ENCODE assay signal across 8 cellular contexts in the genomic region with DNA sequence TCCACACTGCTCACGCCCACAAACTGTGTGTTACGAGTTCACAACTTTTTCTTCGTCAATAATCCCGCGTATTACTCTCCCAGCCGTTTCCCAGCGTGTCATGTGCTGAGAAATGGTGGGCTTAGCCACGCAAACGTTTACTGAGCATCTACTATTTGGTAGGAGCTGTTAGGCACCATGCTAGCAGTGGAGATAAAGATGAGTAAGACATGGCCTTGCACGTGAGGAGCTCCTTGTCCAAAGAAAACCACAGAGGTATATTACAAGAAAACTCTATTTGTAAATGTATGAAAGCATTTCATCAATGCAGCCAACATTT. TPM values are rescaled to one million over a fixed set of nuclear protein-coding genes. Genes with fewer than 3 reads are reported as not detected.
A peak's percentile ranks its signal among the peaks of the same experiment; 100 is the strongest.
DNase-seq lines count a peak whose midpoint lies in the region; ATAC-seq and TF ChIP-seq lines count a peak whose summit lies in the region.

No MANE protein-coding gene starts in this region.

- in situ Hi-C loops in HAP-1 (cut with MboI; ENCODE audit: low sequenced_read_pairs): no loop called here
- in situ Hi-C loops in ACHN (cut with HindIII; ENCODE audit: low pct_ligation_motif_present, low pct_unique_long_range_greater_than_20kb, low sequenced_read_pairs): no loop called here

- peaks cover 22% of the 10 kb centered on the region for H3K36me3 ChIP-seq in HAP-1 (replicated peaks)
- H3K36me3 ChIP-seq in WERI-Rb-1: peaks cover 16% of the 10 kb centered on the region
- H3K36me3 ChIP-seq in smooth muscle cell (ENCODE audit: low read depth): no peaks in the 10 kb centered on the region
- H3K36me3 ChIP-seq in mucosa of descending colon (ENCODE audit: low read depth): no peaks in the 10 kb centered on the region

- no peaks in the 10 kb centered on the region for H4K20me1 ChIP-seq in smooth muscle cell (ENCODE audit: low read depth)

- no peak for DNase-seq in HAP-1 (ENCODE audit: low spot score in 2 of 2)
- DNase-seq in WERI-Rb-1: no peak
- no peak for DNase-seq in right cardiac atrium
- DNase-seq in smooth muscle cell (lab: John Stamatoyannopoulos, UW; ENCODE audit: unreplicated experiment): no peak
- no peak for DNase-seq in mucosa of descending colon
- no peak for DNase-seq in NCI-H1092 (lab: John Stamatoyannopoulos, UW)
- no peak for DNase-seq in DMS 273 treated with DMSO at 0.1 percent for 48 hours (lab: John Stamatoyannopoulos, UW)
- DNase-seq in ACHN: no peak

- H3F3A ChIP-seq in smooth muscle cell (ENCODE audit: low read depth): no peaks in the 10 kb centered on the region

- H3K9ac ChIP-seq in smooth muscle cell (ENCODE audit: low read depth): peak overlapping the region; percentile 98

- H3K4me2 ChIP-seq in smooth muscle cell: peak overlapping the region; percentile 93

- WGBS in right cardiac atrium: 20% methylated on average over 10 of the region's 10 CpGs
- 33% methylated on average over 10 of the region's 10 CpGs for WGBS in smooth muscle cell (ENCODE audit: low lambda C conversion rate)

- no peaks in the 10 kb centered on the region for H3K27me3 ChIP-seq in HAP-1 (ENCODE audit: low read depth)
- H3K27me3 ChIP-seq in WERI-Rb-1 (ENCODE audit: insufficient read depth, low read depth, severe bottlenecking): no peaks in the 10 kb centered on the region
- H3K27me3 ChIP-seq in right cardiac atrium (ENCODE audit: control insufficient read depth, insufficient read depth): no peaks in the 10 kb centered on the region
- no peaks in the 10 kb centered on the region for H3K27me3 ChIP-seq in smooth muscle cell (ENCODE audit: low read depth)

- H3K4me3 ChIP-seq in HAP-1 (peak overlapping the region; percentile 74), WERI-Rb-1 (ENCODE audit: low read depth, low read length) (peak overlapping the region; percentile 90), right cardiac atrium (ENCODE audit: low read length) (peak overlapping the region; percentile 95), smooth muscle cell (peak overlapping the region; percentile 94), mucosa of descending colon (no peak overlapping the region)

- TF ChIP-seq CTCF in WERI-Rb-1 (IDR thresholded peaks at IDR 0.05; ENCODE audit: low read depth, low read length): no peak
- TF ChIP-seq CTCF in smooth muscle cell (IDR thresholded peaks at IDR 0.05; ENCODE audit: borderline replicate concordance, insufficient read depth, poor library complexity, severe bottlenecking): no peak
- no peak for TF ChIP-seq CTCF in mucosa of descending colon (IDR thresholded peaks at IDR 0.05)

- no peaks in the 10 kb centered on the region for H3K9me3 ChIP-seq in HAP-1
- no peaks in the 10 kb centered on the region for H3K9me3 ChIP-seq in WERI-Rb-1 (ENCODE audit: severe bottlenecking)
- H3K9me3 ChIP-seq in right cardiac atrium (ENCODE audit: control insufficient read depth, low read length): no peaks in the 10 kb centered on the region
- no peaks in the 10 kb centered on the region for H3K9me3 ChIP-seq in smooth muscle cell (replicated peaks; ENCODE audit: low read depth)
- H3K9me3 ChIP-seq in mucosa of descending colon: no peaks in the 10 kb centered on the region

- H3K4me1 ChIP-seq in HAP-1 (peaks cover 7% of the 10 kb centered on the region), right cardiac atrium (ENCODE audit: control insufficient read depth, insufficient read depth, low read length) (no peaks in the 10 kb centered on the region), smooth muscle cell (ENCODE audit: low read depth) (peaks cover 13% of the 10 kb centered on the region), mucosa of descending colon (ENCODE audit: low read depth) (peaks cover 18% of the 10 kb centered on the region)

- H2AFZ ChIP-seq in smooth muscle cell (ENCODE audit: low read depth): peak overlapping the region; percentile 98

- H3K27ac ChIP-seq in WERI-Rb-1 (peak overlapping the region; percentile 89), right cardiac atrium (ENCODE audit: low read length) (peak overlapping the region; percentile 97), smooth muscle cell (ENCODE audit: low read depth) (peak overlapping the region; percentile 87)

- H3K79me2 ChIP-seq in smooth muscle cell (ENCODE audit: low read depth): peaks cover 14% of the 10 kb centered on the region

- ATAC-seq in right cardiac atrium: no peak
- ATAC-seq in mucosa of descending colon: no peak

- intact Hi-C loops in right cardiac atrium (cut with DNase I): no loop called here
- intact Hi-C loops in mucosa of descending colon (cut with DNase I, micrococcal nuclease): no loop called here

RNA-seq across cellular contexts. Expression of a gene that starts 0.8 kb away (rescaled TPM):
- 10 to 100 TPM; 12.7 to 17.7 (median 15.7) TPM for total RNA-seq in right cardiac atrium
- polyA plus RNA-seq in right cardiac atrium: 20.7 TPM
- 42.9 and 44.2 TPM in 2 replicates for total RNA-seq in smooth muscle cell
- 43.9 and 45.4 TPM in 2 replicates for polyA plus RNA-seq in smooth muscle cell
- total RNA-seq in mucosa of descending colon: 10 to 100 TPM; 14.9 to 20.7 (median 19.6) TPM

RNA-seq across cellular contexts. Expression of a gene that starts 22.1 kb away (rescaled TPM):
- total RNA-seq in right cardiac atrium (not detected), smooth muscle cell (not detected in 2 replicates), mucosa of descending colon (not detected)
- polyA plus RNA-seq in right cardiac atrium (not detected), smooth muscle cell (not detected in 2 replicates)

RNA-seq across cellular contexts. Expression of a gene that starts 41.1 kb away (rescaled TPM):
- total RNA-seq in right cardiac atrium: 10 to 100 TPM; 10.0 to 12.4 (median 11.1) TPM
- polyA plus RNA-seq in right cardiac atrium: 15.0 TPM
- 12.5 and 13.7 TPM in 2 replicates for total RNA-seq in smooth muscle cell
- 8.1 and 11.4 TPM in 2 replicates for polyA plus RNA-seq in smooth muscle cell
- total RNA-seq in mucosa of descending colon: 10 to 100 TPM in 1 of 3 donors, 1 to 10 TPM in 2; 5.2 to 12.9 (median 8.2) TPM

RNA-seq across cellular contexts. Expression of a gene that starts 41.2 kb away (rescaled TPM):
- total RNA-seq in right cardiac atrium (1 to 10 TPM; 4.2 to 6.0 (median 4.8) TPM), smooth muscle cell (4.3 and 6.3 TPM in 2 replicates), mucosa of descending colon (1 to 10 TPM; 3.5 to 8.9 (median 8.4) TPM)
- polyA plus RNA-seq in right cardiac atrium (2.2 TPM), smooth muscle cell (4.2 and 4.6 TPM in 2 replicates)
